In genomic region chr1:219385786-219386427, GRCh38 we compare ENCODE assay signal across 9 cellular contexts.
DNase-seq lines count a peak whose midpoint lies in the region; ATAC-seq and TF ChIP-seq lines count a peak whose summit lies in the region.
"Had no signal": no experiment of that assay in that cellular context is flagged by ENCODE, and none has a peak within 500 bp of the region (broad histone marks: within the 10 kb centered on the region; RNA-seq: fewer than 3 reads in every experiment).

No MANE protein-coding gene starts in this region.

- no peak for TF ChIP-seq POLR2A in GM18505 (IDR thresholded peaks at IDR 0.05; ENCODE audit: borderline replicate concordance, extremely low read depth, insufficient read depth, insufficient read length)

- peaks cover 9% of the 10 kb centered on the region for H3K4me1 Mint-ChIP-seq in nephron progenitor cell
- no peaks in the 10 kb centered on the region for H3K4me1 Mint-ChIP-seq in T-helper 17 cell
- H3K4me1 Mint-ChIP-seq: naive thymus-derived CD4-positive, alpha-beta T cell had no signal

- H3K36me3 Mint-ChIP-seq in nephron progenitor cell (ENCODE audit: low read depth), result no peaks in the 10 kb centered on the region
- no peaks in the 10 kb centered on the region for H3K36me3 Mint-ChIP-seq in T-helper 17 cell (ENCODE audit: low read depth)

- TF ChIP-seq CTCF in AG09319 (IDR thresholded peaks at IDR 0.05; ENCODE audit: low read depth, low read length) (peak; percentile 64), nephron progenitor cell (IDR thresholded peaks at IDR 0.05) (peak; percentile 61)

- H3K4me3 Mint-ChIP-seq in nephron progenitor cell (no peak overlapping the region), T-helper 17 cell (no peak overlapping the region)
- H3K4me3 Mint-ChIP-seq: naive thymus-derived CD4-positive, alpha-beta T cell had no signal

- ATAC-seq in GM18505 (IDR thresholded peaks at IDR 0.05; ENCODE audit: unreplicated experiment) (peak; percentile 83), HG02763 (IDR thresholded peaks at IDR 0.05; ENCODE audit: unreplicated experiment) (peak; percentile 81), esophagus mucosa (peak; percentile 49), T-helper 17 cell (no peak)
- ATAC-seq: naive thymus-derived CD4-positive, alpha-beta T cell had no signal

- H3K27ac Mint-ChIP-seq in nephron progenitor cell (no peak overlapping the region), T-helper 17 cell (no peak overlapping the region)
- H3K27ac Mint-ChIP-seq: naive thymus-derived CD4-positive, alpha-beta T cell had no signal

- no peaks in the 10 kb centered on the region for H3K9me3 Mint-ChIP-seq in nephron progenitor cell
- H3K9me3 Mint-ChIP-seq: naive thymus-derived CD4-positive, alpha-beta T cell had no signal

- no peaks in the 10 kb centered on the region for H3K9me3 ChIP-seq in T-helper 17 cell (ENCODE audit: control insufficient read depth, low read length, poor library complexity, severe bottlenecking)

- no peak for DNase-seq in AG09319 (ENCODE audit: extremely low read depth, low read depth)
- peak; percentile 66 for DNase-seq in NAMALWA (ENCODE audit: low spot score)
- DNase-seq in SKM-1 (lab: John Stamatoyannopoulos, UW; ENCODE audit: unreplicated experiment), result peak; percentile 26
- DNase-seq in nephron progenitor cell, result peak; percentile 27
- DNase-seq in T-helper 17 cell, result no peak

- H3K27me3 Mint-ChIP-seq in nephron progenitor cell (ENCODE audit: low read depth, poor library complexity), result no peaks in the 10 kb centered on the region
- peaks cover 9% of the 10 kb centered on the region for H3K27me3 Mint-ChIP-seq in T-helper 17 cell

Comparison
In these comparisons a context has a peak if more than half of its experiments do, and no peak if none do; other contexts are left out.
1. DNase-seq: peak in NAMALWA (single experiment), SKM-1 (single experiment) and nephron progenitor cell (single experiment); none in AG09319 (single experiment) and T-helper 17 cell (0 of 3).